Comparison of ENCODE assay signal across 19 cellular contexts in genomic region chr20:63129991-63130653, GRCh38.
A peak's percentile ranks its signal among the peaks of the same experiment; 100 is the strongest.
DNase-seq lines count a peak whose midpoint lies in the region; ATAC-seq, FAIRE-seq and TF ChIP-seq lines count a peak whose summit lies in the region.
"Had no signal": no experiment of that assay in that cellular context is flagged by ENCODE, and none has a peak within 500 bp of the region (broad histone marks: within the 10 kb centered on the region; RNA-seq: fewer than 3 reads in every experiment).

No MANE protein-coding gene starts in this region.

- peak; percentile 13 for DNase-seq in activated naive CD4-positive, alpha-beta T cell treated with anti-CD3 and anti-CD28 coated beads, Interleukin-2, amount 10 ng/mL, durations not matched to agents 7 days and 5 days
- DNase-seq in activated naive CD4-positive, alpha-beta T cell (lab: John Stamatoyannopoulos, UW): no peak
- DNase-seq in chondrocyte (ENCODE audit: low spot score) (peak; percentile 63), HepG2 (ENCODE audit: low spot score) (no peak), sigmoid colon (peak; percentile 44)
- DNase-seq in activated T-cell treated with anti-CD3 and anti-CD28 coated beads, Interleukin-2, amount 50 U/mL, for 24 hours: no peak
- no peak for DNase-seq in stimulated activated naive CD4-positive, alpha-beta T cell (lab: John Stamatoyannopoulos, UW)
- DNase-seq: hippocampal formation; MG63; naive thymus-derived CD4-positive, alpha-beta T cell; NCI-H1694 treated with DMSO at 0.1 percent for 48 hours; NCI-H446; retina; stimulated activated CD4-positive, alpha-beta T cell treated with anti-CD3 and anti-CD28 coated beads, Interleukin-2, amount 100 ng/mL, for 24 hours; T1000 had no signal

- no peaks in the 10 kb centered on the region for H3K9me3 Mint-ChIP-seq in activated naive CD4-positive, alpha-beta T cell treated with anti-CD3 and anti-CD28 coated beads, Interleukin-2, amount 10 ng/mL, durations not matched to agents 7 days and 5 days
- no peaks in the 10 kb centered on the region for H3K9me3 Mint-ChIP-seq in chondrocyte (ENCODE audit: low read depth)
- H3K9me3 Mint-ChIP-seq in activated T-cell treated with anti-CD3 and anti-CD28 coated beads, Interleukin-2, amount 50 U/mL, for 24 hours: no peaks in the 10 kb centered on the region

- H2AFZ ChIP-seq in HepG2 (ENCODE audit: low read length): no peak overlapping the region

- POLR2A ChIA-PET in HepG2 (lab: Yijun Ruan, JAX): no interaction called here

- H3K27me3 ChIP-seq in HepG2 (ENCODE audit: control insufficient read depth in 1 of 2, insufficient read depth in 2 of 2, low read length in 2 of 2): peaks cover 51 to 89% of the 10 kb centered on the region in 2 experiments
- peaks cover 6 to 62% (median 20%) of the 10 kb centered on the region in 3 donors for H3K27me3 ChIP-seq in sigmoid colon

- no peak overlapping the region for H3K4me3 ChIP-seq in HepG2 (replicated peaks in 1 of 3; ENCODE audit: insufficient read depth in 1 of 3, low read depth in 2 of 3, low read length in 3 of 3)
- no peak overlapping the region for H3K4me3 ChIP-seq in sigmoid colon
- H3K4me3 ChIP-seq: MG63, SJSA1 had no signal

- H3K27me3 Mint-ChIP-seq in activated naive CD4-positive, alpha-beta T cell treated with anti-CD3 and anti-CD28 coated beads, Interleukin-2, amount 10 ng/mL, durations not matched to agents 7 days and 5 days: peaks cover 30% of the 10 kb centered on the region
- peaks cover 10% of the 10 kb centered on the region for H3K27me3 Mint-ChIP-seq in chondrocyte (ENCODE audit: low read depth)
- H3K27me3 Mint-ChIP-seq in activated T-cell treated with anti-CD3 and anti-CD28 coated beads, Interleukin-2, amount 50 U/mL, for 24 hours: peaks cover 34% of the 10 kb centered on the region

- no peak overlapping the region for H3K4me3 Mint-ChIP-seq in activated naive CD4-positive, alpha-beta T cell treated with anti-CD3 and anti-CD28 coated beads, Interleukin-2, amount 10 ng/mL, durations not matched to agents 7 days and 5 days
- H3K4me3 Mint-ChIP-seq in chondrocyte (ENCODE audit: unreplicated experiment): no peak overlapping the region
- no peak overlapping the region for H3K4me3 Mint-ChIP-seq in activated T-cell treated with anti-CD3 and anti-CD28 coated beads, Interleukin-2, amount 50 U/mL, for 24 hours
- H3K4me3 Mint-ChIP-seq: activated naive CD8-positive, alpha-beta T cell; naive thymus-derived CD4-positive, alpha-beta T cell had no signal

- 28% methylated on average over 28 of the region's 28 CpGs for WGBS in HepG2 (ENCODE audit: low lambda C conversion rate)
- WGBS in sigmoid colon, 2 donors: 31 to 38% methylated on average over 28 of the region's 28 CpGs

- no peaks in the 10 kb centered on the region for H3K36me3 ChIP-seq in HepG2 (replicated peaks in 1 of 2; ENCODE audit: control insufficient read depth in 1 of 2, insufficient read depth in 2 of 2, low read length in 2 of 2)
- no peaks in the 10 kb centered on the region for H3K36me3 ChIP-seq in sigmoid colon
- H3K36me3 ChIP-seq: MG63, SJSA1 had no signal

- no peak for TF ChIP-seq RAD21 in HepG2 (CRISPR knock-in tag; IDR thresholded peaks at IDR 0.05)

- H3K9ac ChIP-seq in HepG2 (ENCODE audit: insufficient read depth, low read depth, low read length): no peak overlapping the region

- in situ Hi-C loops in HepG2 (cut with HindIII; ENCODE audit: extremely low pct_ligation_motif_present, low pct_unique_long_range_greater_than_20kb): no loop called here

- H3K36me3 Mint-ChIP-seq in activated naive CD4-positive, alpha-beta T cell treated with anti-CD3 and anti-CD28 coated beads, Interleukin-2, amount 10 ng/mL, durations not matched to agents 7 days and 5 days: no peaks in the 10 kb centered on the region
- H3K36me3 Mint-ChIP-seq in chondrocyte (ENCODE audit: low read depth): no peaks in the 10 kb centered on the region
- no peaks in the 10 kb centered on the region for H3K36me3 Mint-ChIP-seq in activated T-cell treated with anti-CD3 and anti-CD28 coated beads, Interleukin-2, amount 50 U/mL, for 24 hours (ENCODE audit: low read depth)
- H3K36me3 Mint-ChIP-seq: activated naive CD8-positive, alpha-beta T cell had no signal

- TF ChIP-seq EP300 in HepG2 (IDR thresholded peaks at IDR 0.05; ENCODE audit: low read depth in 2 of 2, low read length in 2 of 2): no peak
- no peak for TF ChIP-seq EP300 in HepG2 (CRISPR knock-in tag; IDR thresholded peaks at IDR 0.05; ENCODE audit: borderline replicate concordance)
- TF ChIP-seq EP300 in sigmoid colon (IDR thresholded peaks at IDR 0.05): no peak

- no peak for ATAC-seq in HepG2
- no peak for ATAC-seq in HG03571 (IDR thresholded peaks at IDR 0.05; ENCODE audit: unreplicated experiment)
- ATAC-seq: naive thymus-derived CD4-positive, alpha-beta T cell had no signal

- no peaks in the 10 kb centered on the region for H3K79me2 ChIP-seq in HepG2 (ENCODE audit: insufficient read depth, low read length)

- H4K20me1 ChIP-seq in HepG2 (ENCODE audit: insufficient read depth, low read length): peaks cover 16% of the 10 kb centered on the region; the same call in 1 of the 2 replicates

- CTCF ChIA-PET in activated naive CD4-positive, alpha-beta T cell treated with anti-CD3 and anti-CD28 coated beads, Interleukin-2, amount 10 ng/mL, durations not matched to agents 7 days and 5 days (lab: Charles Lee): no interaction called here
- CTCF ChIA-PET in HepG2 (lab: Yijun Ruan, JAX; ENCODE audit: low intra/inter-chr PET ratio, low total read pairs): no interaction called here

- no TSS peak for BruUV-seq in HepG2 (replicated peaks; lab: Mats Ljungman, UMichigan)

- no peak for TF ChIP-seq POLR2A in HepG2 (IDR thresholded peaks at IDR 0.05; ENCODE audit: insufficient read depth in 1 of 2, low read depth in 2 of 2, low read length in 2 of 2)
- TF ChIP-seq POLR2A in sigmoid colon (IDR thresholded peaks at IDR 0.05): no peak

- H3K27ac ChIP-seq in HepG2 (ENCODE audit: extremely low read length, insufficient read depth, low read length) (no peak overlapping the region), sigmoid colon (no peak overlapping the region)
- H3K27ac ChIP-seq: SJSA1 had no signal

- H3K9me3 ChIP-seq in HepG2 (ENCODE audit: low read length) (no peaks in the 10 kb centered on the region), sigmoid colon (no peaks in the 10 kb centered on the region)
- H3K9me3 ChIP-seq: MG63, SJSA1 had no signal

- FAIRE-seq in HepG2 (lab: Jason Lieb, UNC): no peak
- FAIRE-seq: GM12891 had no signal

- no peaks in the 10 kb centered on the region for H3K4me1 Mint-ChIP-seq in activated naive CD4-positive, alpha-beta T cell treated with anti-CD3 and anti-CD28 coated beads, Interleukin-2, amount 10 ng/mL, durations not matched to agents 7 days and 5 days
- no peaks in the 10 kb centered on the region for H3K4me1 Mint-ChIP-seq in chondrocyte (ENCODE audit: low read depth)
- H3K4me1 Mint-ChIP-seq in activated T-cell treated with anti-CD3 and anti-CD28 coated beads, Interleukin-2, amount 50 U/mL, for 24 hours (ENCODE audit: low read depth): no peaks in the 10 kb centered on the region
- H3K4me1 Mint-ChIP-seq: naive thymus-derived CD4-positive, alpha-beta T cell had no signal

- H3K4me1 ChIP-seq in HepG2 (ENCODE audit: insufficient read depth, low read length) (no peaks in the 10 kb centered on the region), sigmoid colon (no peaks in the 10 kb centered on the region)
- H3K4me1 ChIP-seq: SJSA1 had no signal

- TF ChIP-seq CTCF in chondrocyte (IDR thresholded peaks at IDR 0.05): no peak
- no peak for TF ChIP-seq CTCF in HepG2 (CRISPR knock-in tag; IDR thresholded peaks at IDR 0.05)
- TF ChIP-seq CTCF in sigmoid colon (IDR thresholded peaks at IDR 0.05): no peak

- H3K27ac Mint-ChIP-seq in activated naive CD4-positive, alpha-beta T cell treated with anti-CD3 and anti-CD28 coated beads, Interleukin-2, amount 10 ng/mL, durations not matched to agents 7 days and 5 days: no peak overlapping the region
- H3K27ac Mint-ChIP-seq in chondrocyte (ENCODE audit: unreplicated experiment): no peak overlapping the region
- no peak overlapping the region for H3K27ac Mint-ChIP-seq in activated T-cell treated with anti-CD3 and anti-CD28 coated beads, Interleukin-2, amount 50 U/mL, for 24 hours
- H3K27ac Mint-ChIP-seq: activated naive CD8-positive, alpha-beta T cell; naive thymus-derived CD4-positive, alpha-beta T cell had no signal

- no peak overlapping the region for H3K4me2 ChIP-seq in HepG2 (ENCODE audit: low read depth, low read length)

- intact Hi-C loops in HepG2 (cut with micrococcal nuclease; ENCODE audit: unreplicated experiment) (no loop called here), sigmoid colon (cut with DNase I) (no loop called here)

TF ChIP-seq in HepG2, 621 proteins besides CTCF, POLR2A, EP300 and RAD21:
- TF ChIP-seq ATF4 (CRISPR knock-in tag; IDR thresholded peaks at IDR 0.05) (no peak), PCBP1 (IDR thresholded peaks at IDR 0.05; ENCODE audit: borderline replicate concordance, low read depth, low read length) (0 out of 2 replicates have a peak, but pooled peaks have one; percentile 66), ZBTB26 (CRISPR knock-in tag; IDR thresholded peaks at IDR 0.05; ENCODE audit: borderline replicate concordance) (no peak), SCMH1 (CRISPR knock-in tag; IDR thresholded peaks at IDR 0.05; ENCODE audit: borderline replicate concordance) (no peak), CREB1 (IDR thresholded peaks at IDR 0.05) (peak; percentile 70), CREB1 (CRISPR knock-in tag; IDR thresholded peaks at IDR 0.05) (no peak)

Comparison
In these comparisons a context has a peak if more than half of its experiments do, and no peak if none do; other contexts are left out.
1. DNase-seq: peak in activated naive CD4-positive, alpha-beta T cell treated with anti-CD3 and anti-CD28 coated beads, Interleukin-2, amount 10 ng/mL, durations not matched to agents 7 days and 5 days (single experiment), chondrocyte (single experiment) and sigmoid colon (single experiment); none in activated naive CD4-positive, alpha-beta T cell (0 of 4), HepG2 (single experiment), activated T-cell treated with anti-CD3 and anti-CD28 coated beads, Interleukin-2, amount 50 U/mL, for 24 hours (single experiment) and stimulated activated naive CD4-positive, alpha-beta T cell (0 of 6).